21 cellular contexts compared by ENCODE assay signal in genomic region chr10:105973252-105973877, GRCh38.
A peak's percentile ranks its signal among the peaks of the same experiment; 100 is the strongest.
DNase-seq lines count a peak whose midpoint lies in the region; ATAC-seq, FAIRE-seq and TF ChIP-seq lines count a peak whose summit lies in the region.
"Had no signal": no experiment of that assay in that cellular context is flagged by ENCODE, and none has a peak within 500 bp of the region (broad histone marks: within the 10 kb centered on the region; RNA-seq: fewer than 3 reads in every experiment).

No MANE protein-coding gene starts in this region.

- H2BK5ac ChIP-seq in H1 (ENCODE audit: low read depth, low read length), result no peak overlapping the region

- TF ChIP-seq POLR2A in H1 (IDR thresholded peaks at IDR 0.05; ENCODE audit: control extremely low read depth in 1 of 2, low read depth in 2 of 2, low read length in 2 of 2), result no peak

- H2AFZ ChIP-seq in H1 (ENCODE audit: low read length) (0 out of 2 replicates have a peak overlapping the region, but pooled peaks have one; percentile 57), neuron (ENCODE audit: low read depth, low read length) (peak overlapping the region; percentile 70)

- no peaks in the 10 kb centered on the region for H4K20me1 ChIP-seq in H1 (replicated peaks in 1 of 2; ENCODE audit: control insufficient read depth in 1 of 2, insufficient read depth in 2 of 2, low read length in 2 of 2)

- no peak for ATAC-seq in HG03108 (IDR thresholded peaks at IDR 0.05; ENCODE audit: unreplicated experiment)
- ATAC-seq: natural killer cell treated with Interleukin-12 subunit alpha and Interleukin-12 subunit beta and Interleukin-15 and Interleukin-18, amount 100 ng/mL, for 72 hours had no signal

- H2BK15ac ChIP-seq in H1 (ENCODE audit: low read length), result no peak overlapping the region

- no peak for TF ChIP-seq CTCF in H1 (IDR thresholded peaks at IDR 0.05; ENCODE audit: control extremely low read depth in 1 of 3, insufficient read depth in 1 of 3, low read depth in 1 of 3, low read length in 3 of 3)

- H3K27ac ChIP-seq in H1 (ENCODE audit: low read depth, low read length), result no peak overlapping the region
- H3K27ac ChIP-seq: brain microvascular endothelial cell, C4-2B, coronary artery, HL-60, prostate gland had no signal

- H2BK120ac ChIP-seq in H1 (replicated peaks; ENCODE audit: low read depth, low read length), result no peak overlapping the region

- peak; percentile 38 for DNase-seq in NCI-H2171 treated with DMSO at 0.1 percent for 48 hours (lab: John Stamatoyannopoulos, UW)
- no peak for DNase-seq in NCI-H2171 (lab: John Stamatoyannopoulos, UW)
- peak; percentile 26 for DNase-seq in NCI-H748 treated with DMSO at 0.1 percent for 48 hours (lab: John Stamatoyannopoulos, UW)
- DNase-seq in H1 (ENCODE audit: low read depth in 1 of 2, low spot score in 2 of 2), result no peak
- DNase-seq in medulla oblongata (ENCODE audit: extremely low spot score), result no peak
- no peak for DNase-seq in stimulated activated CD4-positive, alpha-beta T cell treated with anti-CD3 and anti-CD28 coated beads, Interleukin-4, amount 100 ng/mL, for 4 hours
- DNase-seq: activated naive CD8-positive, alpha-beta T cell treated with anti-CD3 and anti-CD28 coated beads, Interleukin-2, amount 10 ng/mL, durations not matched to agents 7 days and 5 days; brain microvascular endothelial cell; MG63; NCI-H187 treated with DMSO at 0.1 percent for 48 hours; NCI-H510A; stimulated activated CD4-positive, alpha-beta T cell treated with anti-CD3 and anti-CD28 coated beads, Interleukin-4, amount 100 ng/mL, for 24 hours had no signal

- no peak for TF ChIP-seq RAD21 in H1 (IDR thresholded peaks at IDR 0.05 in 1 of 2, conservative IDR thresholded peaks at IDR 0.05 in 1 of 2; ENCODE audit: low read depth in 2 of 2, low read length in 2 of 2)

- no peak for FAIRE-seq in H1 (lab: Jason Lieb, UNC)
- FAIRE-seq: RCC 7860, urothelium cell line had no signal

- H2BK12ac ChIP-seq in H1 (ENCODE audit: low read depth, low read length), result no peak overlapping the region

- H3K18ac ChIP-seq in H1 (ENCODE audit: extremely low read depth, low read length), result no peak overlapping the region

- H4K8ac ChIP-seq in H1 (ENCODE audit: extremely low read depth, insufficient read depth, low read length), result no peak overlapping the region

- H3K4ac ChIP-seq in H1 (replicated peaks; ENCODE audit: insufficient read length, low read depth, low read length), result no peak overlapping the region

- no peak for TF ChIP-seq EP300 in H1 (IDR thresholded peaks at IDR 0.05; ENCODE audit: borderline replicate concordance in 1 of 2, low read depth in 2 of 2, low read length in 2 of 2)

- POLR2A ChIA-PET in H1 (lab: Charles Lee; ENCODE audit: partially characterized antibody), result interaction anchor here (0.9 kb wide), 1 partner anchor 54 kb away, joined by 3 read pairs; no protein-coding TSS in a partner anchor

- no peak overlapping the region for H3K9ac ChIP-seq in H1 (replicated peaks in 1 of 4; ENCODE audit: extremely low read depth in 1 of 4, low read depth in 3 of 4, low read length in 3 of 4)

- peaks cover 0 to 9% (median 4%) of the 10 kb centered on the region in 4 experiments; a peak in 5 of 7 replicates for H3K4me1 ChIP-seq in H1 (replicated peaks in 1 of 4; ENCODE audit: control insufficient read depth in 3 of 4, insufficient read depth in 4 of 4, low read length in 3 of 4)
- H3K4me1 ChIP-seq in neuron (ENCODE audit: insufficient read depth, low read length), result peaks cover 17% of the 10 kb centered on the region
- H3K4me1 ChIP-seq: prostate gland had no signal

- no peaks in the 10 kb centered on the region for H3K23me2 ChIP-seq in H1 (ENCODE audit: low read depth, low read length)

- no peak overlapping the region for H2BK20ac ChIP-seq in H1 (ENCODE audit: low read length)

- no peak overlapping the region for H4K5ac ChIP-seq in H1 (ENCODE audit: insufficient read length, low read depth, low read length)

- H3K56ac ChIP-seq in H1 (replicated peaks; ENCODE audit: insufficient read length, low read depth, low read length), result no peak overlapping the region

- H3K36me3 ChIP-seq in H1 (ENCODE audit: control insufficient read depth in 2 of 4, insufficient read depth in 4 of 4, low read length in 3 of 4) (no peaks in the 10 kb centered on the region), neuron (ENCODE audit: insufficient read depth, low read length) (no peaks in the 10 kb centered on the region)
- H3K36me3 ChIP-seq: brain microvascular endothelial cell, MG63, prostate gland had no signal

- H3K4me2 ChIP-seq in H1 (ENCODE audit: insufficient read depth in 1 of 2, low read depth in 2 of 2, low read length in 2 of 2), result no peak overlapping the region

- H2AK5ac ChIP-seq in H1 (ENCODE audit: low read depth, low read length), result no peak overlapping the region

- H3K14ac ChIP-seq in H1 (ENCODE audit: insufficient read length), result no peak overlapping the region

- CTCF ChIA-PET in H1 (lab: Charles Lee; ENCODE audit: partially characterized antibody), result interaction anchor here (0.6 to 6.3 kb wide), 12 partner anchors 11 to 1678 kb away, joined by 3 to 63 read pairs (median 5); no protein-coding TSS in a partner anchor

- H3K79me1 ChIP-seq in H1 (ENCODE audit: low read depth, low read length), result no peaks in the 10 kb centered on the region

- H3K79me2 ChIP-seq in H1 (ENCODE audit: control insufficient read depth in 1 of 2, insufficient read depth in 2 of 2, low read length in 2 of 2), result no peaks in the 10 kb centered on the region

- H3K4me3 ChIP-seq in H1 (ENCODE audit: extremely low read depth in 1 of 4, insufficient read depth in 2 of 4, low read depth in 3 of 4, low read length in 4 of 4) (no peak overlapping the region), neuron (ENCODE audit: low read length) (no peak overlapping the region)
- H3K4me3 ChIP-seq: coronary artery, MG63, prostate gland had no signal

- WGBS in H1 (ENCODE audit: extremely low coverage in 1 of 2, insufficient coverage in 1 of 2, insufficient read length in 1 of 2, insufficient replicate concordance in 2 of 2, low coverage in 1 of 2, low lambda C conversion rate in 2 of 2, missing lambda C conversion rate in 1 of 2), 2 experiments, result 65% methylated on average over 5 of the region's 5 CpGs; no CpG with 5 or more reads in 1 of the 2 experiments

- no peak overlapping the region for H3K23ac ChIP-seq in H1 (ENCODE audit: insufficient read length)

- H3K9me3 ChIP-seq in H1 (ENCODE audit: insufficient read depth in 2 of 2, low read depth in 1 of 2, low read length in 1 of 2) (no peaks in the 10 kb centered on the region), neuron (ENCODE audit: low read length) (no peaks in the 10 kb centered on the region)
- H3K9me3 ChIP-seq: MG63, prostate gland had no signal

- no peak overlapping the region for H4K91ac ChIP-seq in H1 (replicated peaks; ENCODE audit: insufficient read length, low read length)

- H3K27me3 ChIP-seq in H1 (replicated peaks in 1 of 4; ENCODE audit: control insufficient read depth in 3 of 4, extremely low read depth in 1 of 4, insufficient read depth in 3 of 4, low read length in 3 of 4), result no peaks in the 10 kb centered on the region
- H3K27me3 ChIP-seq in neuron (ENCODE audit: insufficient read depth, low read length), result no peaks in the 10 kb centered on the region
- H3K27me3 ChIP-seq: brain microvascular endothelial cell, MG63 had no signal

TF ChIP-seq in H1, 55 proteins besides CTCF, POLR2A, EP300 and RAD21 (continues in another document):
- TF ChIP-seq SUZ12 (IDR thresholded peaks at IDR 0.05; ENCODE audit: low read length) (no peak), ATF2 (IDR thresholded peaks at IDR 0.05; ENCODE audit: low read length) (no peak), TEAD4 (IDR thresholded peaks at IDR 0.05; ENCODE audit: low read depth, low read length) (no peak), TCF12 (IDR thresholded peaks at IDR 0.05; ENCODE audit: low read depth, low read length) (no peak), NANOG (IDR thresholded peaks at IDR 0.05; ENCODE audit: insufficient read depth, low read depth, low read length, poor library complexity, severe bottlenecking) (no peak), MAX (IDR thresholded peaks at IDR 0.05) (no peak), CTBP2 (IDR thresholded peaks at IDR 0.05; ENCODE audit: borderline replicate concordance, insufficient read depth, insufficient read length, low read length) (no peak), POU5F1 (IDR thresholded peaks at IDR 0.05; ENCODE audit: low read depth, low read length) (no peak)

Comparison
In these comparisons a context has a peak if more than half of its experiments do, and no peak if none do; other contexts are left out.
1. DNase-seq: peak in NCI-H2171 treated with DMSO at 0.1 percent for 48 hours (single experiment) and NCI-H748 treated with DMSO at 0.1 percent for 48 hours (single experiment); none in NCI-H2171 (single experiment), H1 (0 of 2), medulla oblongata (single experiment) and stimulated activated CD4-positive, alpha-beta T cell treated with anti-CD3 and anti-CD28 coated beads, Interleukin-4, amount 100 ng/mL, for 4 hours (0 of 2).